In the genomic region with DNA sequence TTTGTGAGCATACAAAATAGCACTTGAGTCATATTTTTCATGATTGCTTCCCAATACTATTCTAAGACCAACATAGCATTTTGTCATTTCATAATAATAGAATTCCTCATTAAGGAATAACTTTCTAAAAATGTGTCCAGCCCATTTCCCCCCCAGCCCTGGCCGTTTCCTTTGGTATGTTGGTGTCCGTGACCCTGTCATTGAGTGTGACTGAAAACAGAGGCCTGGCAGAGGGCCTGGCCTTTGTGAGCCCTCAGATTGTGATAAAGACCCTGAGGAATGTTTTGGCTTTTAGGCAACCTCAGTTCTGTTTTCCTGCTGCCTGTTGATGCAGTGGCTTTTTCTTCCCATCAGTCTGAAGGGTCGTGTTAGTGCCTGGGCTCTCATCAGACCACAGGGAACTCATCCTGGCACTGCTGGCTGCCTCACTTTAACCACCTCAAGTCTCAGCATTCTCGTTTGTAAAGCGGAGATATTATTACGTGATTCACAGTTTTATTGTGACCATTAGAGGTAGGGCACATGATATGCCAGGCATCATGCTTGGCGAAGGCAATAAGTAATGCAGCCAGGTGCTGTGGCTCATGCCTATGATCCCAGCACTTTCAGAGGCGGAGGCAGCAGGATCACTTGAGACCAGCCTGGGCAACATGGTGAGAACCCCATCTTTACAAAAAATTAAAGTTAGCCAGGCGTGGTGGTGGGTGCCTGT, we compare ENCODE assay signal across 12 cellular contexts. TPM values are rescaled to one million over a fixed set of nuclear protein-coding genes. Genes with fewer than 3 reads are reported as not detected.
DNase-seq lines count a peak whose midpoint lies in the region; ATAC-seq and TF ChIP-seq lines count a peak whose summit lies in the region.
"Had no signal": no experiment of that assay in that cellular context is flagged by ENCODE, and none has a peak within 500 bp of the region (broad histone marks: within the 10 kb centered on the region; RNA-seq: fewer than 3 reads in every experiment).

No MANE protein-coding gene starts in this region.

- no peak overlapping the region for H3K27ac Mint-ChIP-seq in CD14-positive monocyte

- H3K27ac ChIP-seq in body of pancreas, result peak overlapping the region; percentile 55 to 81 (median 66)
- H3K27ac ChIP-seq in skeletal muscle tissue (ENCODE audit: low read depth, low read length), result peak overlapping the region; percentile 38

- H3K36me3 Mint-ChIP-seq in CD14-positive monocyte, result peaks cover 21 to 38% of the 10 kb centered on the region in 2 donors

- H3K4me3 Mint-ChIP-seq in CD14-positive monocyte, result no peak overlapping the region

- H3K4me1 ChIP-seq in body of pancreas, result peaks cover 85% of the 10 kb centered on the region
- H3K4me1 ChIP-seq in skeletal muscle tissue (ENCODE audit: control insufficient read depth in 3 of 3, insufficient read depth in 3 of 3, low read length in 3 of 3), result peaks cover 4 to 7% (median 5%) of the 10 kb centered on the region in 3 donors

- H3K36me3 ChIP-seq in body of pancreas (replicated peaks in 1 of 2; ENCODE audit: insufficient read depth in 1 of 2, low read depth in 2 of 2) (no peaks in the 10 kb centered on the region), skeletal muscle tissue (ENCODE audit: control insufficient read depth in 3 of 3, insufficient read depth in 3 of 3, low read length in 3 of 3) (no peaks in the 10 kb centered on the region)

- TF ChIP-seq CTCF in body of pancreas (IDR thresholded peaks at IDR 0.05) (no peak), CD14-positive monocyte (IDR thresholded peaks at IDR 0.05) (no peak)

- peak in 1 of 3 donors; percentile 7 for TF ChIP-seq POLR2A in body of pancreas (IDR thresholded peaks at IDR 0.05)

- peaks cover 7% of the 10 kb centered on the region for H3K4me1 Mint-ChIP-seq in CD14-positive monocyte

- H3K27me3 ChIP-seq in body of pancreas (no peaks in the 10 kb centered on the region), skeletal muscle tissue (ENCODE audit: control insufficient read depth in 3 of 3, insufficient read depth in 3 of 3, low read length in 3 of 3) (no peaks in the 10 kb centered on the region)

- peak; percentile 65 for ATAC-seq in body of pancreas
- ATAC-seq in GM21367 (IDR thresholded peaks at IDR 0.05; ENCODE audit: unreplicated experiment), result no peak

- H3K9me3 Mint-ChIP-seq in CD14-positive monocyte, result no peaks in the 10 kb centered on the region

- H3K9me3 ChIP-seq in body of pancreas, result no peaks in the 10 kb centered on the region
- no peaks in the 10 kb centered on the region for H3K9me3 ChIP-seq in skeletal muscle tissue (ENCODE audit: control insufficient read depth in 3 of 3, low read length in 3 of 3)

- H3K4me3 ChIP-seq in body of pancreas, result no peak overlapping the region
- H3K4me3 ChIP-seq in skeletal muscle tissue (ENCODE audit: low read length in 3 of 3), result no peak overlapping the region

- WGBS in body of pancreas, 2 donors, result 30 to 37% methylated on average over 8 to 9 of the region's 9 CpGs

- DNase-seq in GM04504 (ENCODE audit: low read depth) (peak; percentile 55), body of pancreas (peak; percentile 37 to 68 (median 52)), islet precursor cell (peak; percentile 91), LoVo (ENCODE audit: low spot score) (no peak), CD14-positive monocyte (ENCODE audit: low spot score) (no peak)
- no peak for DNase-seq in activated CD4-positive, alpha-beta T cell treated with anti-CD3 and anti-CD28 coated beads, Interleukin-2, amount 50 U/mL, for 48 hours
- DNase-seq: DMS79 treated with DMSO at 0.1 percent for 48 hours; stimulated activated CD4-positive, alpha-beta T cell treated with anti-CD3 and anti-CD28 coated beads, Interleukin-15, amount 100 ng/mL, for 24 hours had no signal

- intact Hi-C loops in body of pancreas (cut with DNase I) (no loop called here), CD14-positive monocyte (cut with micrococcal nuclease) (no loop called here)

- H3K27me3 Mint-ChIP-seq in CD14-positive monocyte (ENCODE audit: low read depth in 3 of 3), result peaks cover 0 to 2% (median 0%) of the 10 kb centered on the region in 3 donors

- H3K9ac ChIP-seq in skeletal muscle tissue (ENCODE audit: low read depth in 1 of 3, low read length in 3 of 3), result peak overlapping the region in 2 of 3 donors; percentile 20 to 35

RNA-seq across cellular contexts. Expression of a gene that starts 13.8 kb away (rescaled TPM):
- total RNA-seq in body of pancreas (100 to 1,000 TPM; 266 to 305 TPM), skeletal muscle tissue (1.6 TPM)
- polyA plus RNA-seq in CD14-positive monocyte, result 100 to 1,000 TPM; 114 to 139 TPM

RNA-seq across cellular contexts. Expression of a gene that starts 22.0 kb away (rescaled TPM):
- total RNA-seq in body of pancreas, result 100 to 1,000 TPM in 1 of 2 donors, 10 to 100 TPM in 1; 54.2 to 105 TPM
- total RNA-seq in skeletal muscle tissue, result 2.6 TPM
- not detected for polyA plus RNA-seq in CD14-positive monocyte
- total RNA-seq: NCI-H460 had no signal

RNA-seq across cellular contexts. Expression of a gene that starts 25.9 kb away (rescaled TPM):
- total RNA-seq in body of pancreas (1 to 10 TPM in 1 of 2 donors, not detected in 1; 2.6 TPM), skeletal muscle tissue (not detected)
- polyA plus RNA-seq in CD14-positive monocyte, result under 1 TPM; 0.69 to 0.73 TPM
- total RNA-seq: activated CD8-positive, alpha-beta memory T cell treated with anti-CD3 and anti-CD28 coated beads for 36 hours had no signal

RNA-seq across cellular contexts. Expression of a gene that starts 37.6 kb away (rescaled TPM):
- total RNA-seq in body of pancreas (10 to 100 TPM in 1 of 2 donors, 1 to 10 TPM in 1; 8.2 to 22.3 TPM), skeletal muscle tissue (18.3 TPM)
- 10 to 100 TPM; 79.4 to 90.5 TPM for polyA plus RNA-seq in CD14-positive monocyte

RNA-seq across cellular contexts. Expression of a gene that starts 41.5 kb away (rescaled TPM):
- total RNA-seq in body of pancreas (10 to 100 TPM in 1 of 2 donors, 1 to 10 TPM in 1; 8.6 to 13.8 TPM), skeletal muscle tissue (1.6 TPM)
- 1 to 10 TPM; 7.3 to 8.7 TPM for polyA plus RNA-seq in CD14-positive monocyte

Comparison
In these comparisons a context has a peak if more than half of its experiments do, and no peak if none do; other contexts are left out.
1. DNase-seq: peak in GM04504 (single experiment), body of pancreas (4 of 4) and islet precursor cell (single experiment); none in LoVo (single experiment), activated CD4-positive, alpha-beta T cell treated with anti-CD3 and anti-CD28 coated beads, Interleukin-2, amount 50 U/mL, for 48 hours (0 of 2) and CD14-positive monocyte (single experiment).
2. RNA of a gene that starts 13.8 kb away (total RNA-seq): 266 to 305 TPM in body of pancreas; 1.6 TPM in skeletal muscle tissue (single experiment); every median in the first group is over 100 times any median in the second.
3. RNA of a gene that starts 22.0 kb away (total RNA-seq): 54.2 to 105 TPM in body of pancreas; 2.6 TPM in skeletal muscle tissue (single experiment); every median in the first group is over 10 times any median in the second.